ENCODE assay signal across 10 cellular contexts in genomic region chr5:159409801-159410200, GRCh38.
DNase-seq lines count a peak whose midpoint lies in the region; ATAC-seq lines count a peak whose summit lies in the region.
"Had no signal": no experiment of that assay in that cellular context is flagged by ENCODE, and none has a peak within 500 bp of the region (broad histone marks: within the 10 kb centered on the region; RNA-seq: fewer than 3 reads in every experiment).

No MANE protein-coding gene starts in this region.

- no peaks in the 10 kb centered on the region for H3K4me1 ChIP-seq in SJCRH30

- no peaks in the 10 kb centered on the region for H3K27me3 ChIP-seq in SJCRH30

- H3K27ac ChIP-seq in SJCRH30: no peak overlapping the region

- no peak for DNase-seq in activated T-cell treated with anti-CD3 and anti-CD28 coated beads, Interleukin-2, amount 50 U/mL, for 24 hours
- DNase-seq in activated T-cell treated with anti-CD3 and anti-CD28 coated beads, Interleukin-2, amount 50 U/mL, for 1 hour: no peak
- peak; percentile 43 for DNase-seq in stimulated activated CD4-positive, alpha-beta T cell treated with anti-CD3 and anti-CD28 coated beads, Interleukin-4, amount 100 ng/mL, for 24 hours
- DNase-seq in Right ventricle myocardium inferior (ENCODE audit: missing footprints): no peak
- DNase-seq in COLO829 (ENCODE audit: low spot score): no peak
- no peak for DNase-seq in SJCRH30
- DNase-seq: NCI-H2107 had no signal

- H3K36me3 Mint-ChIP-seq in activated T-cell treated with anti-CD3 and anti-CD28 coated beads, Interleukin-2, amount 50 U/mL, for 24 hours (ENCODE audit: low read depth): no peaks in the 10 kb centered on the region

- ATAC-seq in GM21825 (IDR thresholded peaks at IDR 0.05; ENCODE audit: unreplicated experiment): peak; percentile 40
- peak; percentile 43 for ATAC-seq in HG03460 (IDR thresholded peaks at IDR 0.05; ENCODE audit: unreplicated experiment)
- no peak for ATAC-seq in Right ventricle myocardium inferior

- H3K36me3 ChIP-seq in SJCRH30: no peaks in the 10 kb centered on the region

- H3K27me3 Mint-ChIP-seq in activated T-cell treated with anti-CD3 and anti-CD28 coated beads, Interleukin-2, amount 50 U/mL, for 24 hours: peaks cover 16% of the 10 kb centered on the region

- H3K4me1 Mint-ChIP-seq in activated T-cell treated with anti-CD3 and anti-CD28 coated beads, Interleukin-2, amount 50 U/mL, for 24 hours (ENCODE audit: low read depth): peaks cover 57% of the 10 kb centered on the region

- intact Hi-C loops in Right ventricle myocardium inferior (cut with DNase I): no loop called here

- no peak overlapping the region for H3K4me3 ChIP-seq in SJCRH30

- H3K4me3 Mint-ChIP-seq in activated T-cell treated with anti-CD3 and anti-CD28 coated beads, Interleukin-2, amount 50 U/mL, for 24 hours: no peak overlapping the region

- H3K9me3 ChIP-seq in SJCRH30 (replicated peaks): no peaks in the 10 kb centered on the region

- H3K9me3 Mint-ChIP-seq in activated T-cell treated with anti-CD3 and anti-CD28 coated beads, Interleukin-2, amount 50 U/mL, for 24 hours: no peaks in the 10 kb centered on the region

- H3K27ac Mint-ChIP-seq in activated T-cell treated with anti-CD3 and anti-CD28 coated beads, Interleukin-2, amount 50 U/mL, for 24 hours: peak overlapping the region; percentile 29
- H3K27ac Mint-ChIP-seq: progenitor cell of endocrine pancreas had no signal
